1 cellular context compared by ENCODE assay signal in genomic region chr4:7067147-7067522, GRCh38.
A peak's percentile ranks its signal among the peaks of the same experiment; 100 is the strongest.
TF ChIP-seq lines count a peak whose summit lies in the region.

No MANE protein-coding gene starts in this region.

TF ChIP-seq in H1, 55 proteins besides CTCF, POLR2A, EP300 and RAD21:
- no peak for TF ChIP-seq SIX5 (IDR thresholded peaks at IDR 0.05; ENCODE audit: low read depth, low read length)
- no peak for TF ChIP-seq CHD2 (IDR thresholded peaks at IDR 0.05; ENCODE audit: low read length)
- TF ChIP-seq BACH1 (IDR thresholded peaks at IDR 0.05; ENCODE audit: low read length): no peak
- no peak for TF ChIP-seq ASH2L (IDR thresholded peaks at IDR 0.05; ENCODE audit: low read length)
- TF ChIP-seq, protein P1, sequence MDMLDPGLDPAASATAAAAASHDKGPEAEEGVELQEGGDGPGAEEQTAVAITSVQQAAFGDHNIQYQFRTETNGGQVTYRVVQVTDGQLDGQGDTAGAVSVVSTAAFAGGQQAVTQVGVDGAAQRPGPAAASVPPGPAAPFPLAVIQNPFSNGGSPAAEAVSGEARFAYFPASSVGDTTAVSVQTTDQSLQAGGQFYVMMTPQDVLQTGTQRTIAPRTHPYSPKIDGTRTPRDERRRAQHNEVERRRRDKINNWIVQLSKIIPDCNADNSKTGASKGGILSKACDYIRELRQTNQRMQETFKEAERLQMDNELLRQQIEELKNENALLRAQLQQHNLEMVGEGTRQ (IDR thresholded peaks at IDR 0.05; ENCODE audit: low read length): no peak
- 0 out of 2 replicates have a peak, but pooled peaks have one; percentile 12 for TF ChIP-seq SUZ12 (IDR thresholded peaks at IDR 0.05; ENCODE audit: low read length)
- TF ChIP-seq, protein P2, sequence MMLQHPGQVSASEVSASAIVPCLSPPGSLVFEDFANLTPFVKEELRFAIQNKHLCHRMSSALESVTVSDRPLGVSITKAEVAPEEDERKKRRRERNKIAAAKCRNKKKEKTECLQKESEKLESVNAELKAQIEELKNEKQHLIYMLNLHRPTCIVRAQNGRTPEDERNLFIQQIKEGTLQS (IDR thresholded peaks at IDR 0.05; ENCODE audit: insufficient read depth, low read depth, low read length): no peak
- no peak for TF ChIP-seq BRCA1 (IDR thresholded peaks at IDR 0.05; ENCODE audit: low read depth, low read length)
- TF ChIP-seq CHD1 (IDR thresholded peaks at IDR 0.05; ENCODE audit: low read depth, low read length): no peak
